1 cellular context compared by ENCODE assay signal in the genomic region with DNA sequence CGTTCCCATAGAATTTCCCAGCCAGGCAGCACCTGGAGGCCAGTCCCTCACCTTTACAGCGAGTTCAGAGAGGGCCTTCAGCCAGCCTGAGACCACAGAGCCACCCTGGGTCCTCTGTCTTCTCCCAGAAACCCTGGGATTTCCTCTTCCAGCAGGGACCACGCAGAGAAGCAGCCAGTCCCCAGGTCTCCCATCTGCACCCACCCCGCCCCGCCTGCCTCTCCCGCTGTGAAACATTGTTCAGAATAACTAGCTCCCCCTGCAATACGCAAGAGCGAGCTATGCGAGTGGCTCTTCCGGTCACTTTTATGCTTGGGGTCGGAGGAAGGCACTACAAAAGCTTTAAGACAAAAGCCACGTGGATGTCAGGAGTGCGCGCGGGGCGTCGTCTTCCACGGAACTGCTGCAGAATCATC.
TF ChIP-seq lines count a peak whose summit lies in the region.

No MANE protein-coding gene starts in this region.

TF ChIP-seq in H1, 55 proteins besides CTCF, POLR2A, EP300 and RAD21:
- TF ChIP-seq, protein P1, sequence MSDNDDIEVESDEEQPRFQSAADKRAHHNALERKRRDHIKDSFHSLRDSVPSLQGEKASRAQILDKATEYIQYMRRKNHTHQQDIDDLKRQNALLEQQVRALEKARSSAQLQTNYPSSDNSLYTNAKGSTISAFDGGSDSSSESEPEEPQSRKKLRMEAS (IDR thresholded peaks at IDR 0.05) = 0 out of 2 replicates have a peak, but pooled peaks have one; percentile 15
- no peak for TF ChIP-seq CHD2 (IDR thresholded peaks at IDR 0.05; ENCODE audit: low read length)
- no peak for TF ChIP-seq FOSL1 (IDR thresholded peaks at IDR 0.05; ENCODE audit: insufficient read depth, low read depth, low read length)
- TF ChIP-seq USF2 (IDR thresholded peaks at IDR 0.05; ENCODE audit: low read length) = no peak
- TF ChIP-seq BRCA1 (IDR thresholded peaks at IDR 0.05; ENCODE audit: low read depth, low read length) = no peak
- TF ChIP-seq CREB1 (IDR thresholded peaks at IDR 0.05) = no peak
- TF ChIP-seq, protein P2, sequence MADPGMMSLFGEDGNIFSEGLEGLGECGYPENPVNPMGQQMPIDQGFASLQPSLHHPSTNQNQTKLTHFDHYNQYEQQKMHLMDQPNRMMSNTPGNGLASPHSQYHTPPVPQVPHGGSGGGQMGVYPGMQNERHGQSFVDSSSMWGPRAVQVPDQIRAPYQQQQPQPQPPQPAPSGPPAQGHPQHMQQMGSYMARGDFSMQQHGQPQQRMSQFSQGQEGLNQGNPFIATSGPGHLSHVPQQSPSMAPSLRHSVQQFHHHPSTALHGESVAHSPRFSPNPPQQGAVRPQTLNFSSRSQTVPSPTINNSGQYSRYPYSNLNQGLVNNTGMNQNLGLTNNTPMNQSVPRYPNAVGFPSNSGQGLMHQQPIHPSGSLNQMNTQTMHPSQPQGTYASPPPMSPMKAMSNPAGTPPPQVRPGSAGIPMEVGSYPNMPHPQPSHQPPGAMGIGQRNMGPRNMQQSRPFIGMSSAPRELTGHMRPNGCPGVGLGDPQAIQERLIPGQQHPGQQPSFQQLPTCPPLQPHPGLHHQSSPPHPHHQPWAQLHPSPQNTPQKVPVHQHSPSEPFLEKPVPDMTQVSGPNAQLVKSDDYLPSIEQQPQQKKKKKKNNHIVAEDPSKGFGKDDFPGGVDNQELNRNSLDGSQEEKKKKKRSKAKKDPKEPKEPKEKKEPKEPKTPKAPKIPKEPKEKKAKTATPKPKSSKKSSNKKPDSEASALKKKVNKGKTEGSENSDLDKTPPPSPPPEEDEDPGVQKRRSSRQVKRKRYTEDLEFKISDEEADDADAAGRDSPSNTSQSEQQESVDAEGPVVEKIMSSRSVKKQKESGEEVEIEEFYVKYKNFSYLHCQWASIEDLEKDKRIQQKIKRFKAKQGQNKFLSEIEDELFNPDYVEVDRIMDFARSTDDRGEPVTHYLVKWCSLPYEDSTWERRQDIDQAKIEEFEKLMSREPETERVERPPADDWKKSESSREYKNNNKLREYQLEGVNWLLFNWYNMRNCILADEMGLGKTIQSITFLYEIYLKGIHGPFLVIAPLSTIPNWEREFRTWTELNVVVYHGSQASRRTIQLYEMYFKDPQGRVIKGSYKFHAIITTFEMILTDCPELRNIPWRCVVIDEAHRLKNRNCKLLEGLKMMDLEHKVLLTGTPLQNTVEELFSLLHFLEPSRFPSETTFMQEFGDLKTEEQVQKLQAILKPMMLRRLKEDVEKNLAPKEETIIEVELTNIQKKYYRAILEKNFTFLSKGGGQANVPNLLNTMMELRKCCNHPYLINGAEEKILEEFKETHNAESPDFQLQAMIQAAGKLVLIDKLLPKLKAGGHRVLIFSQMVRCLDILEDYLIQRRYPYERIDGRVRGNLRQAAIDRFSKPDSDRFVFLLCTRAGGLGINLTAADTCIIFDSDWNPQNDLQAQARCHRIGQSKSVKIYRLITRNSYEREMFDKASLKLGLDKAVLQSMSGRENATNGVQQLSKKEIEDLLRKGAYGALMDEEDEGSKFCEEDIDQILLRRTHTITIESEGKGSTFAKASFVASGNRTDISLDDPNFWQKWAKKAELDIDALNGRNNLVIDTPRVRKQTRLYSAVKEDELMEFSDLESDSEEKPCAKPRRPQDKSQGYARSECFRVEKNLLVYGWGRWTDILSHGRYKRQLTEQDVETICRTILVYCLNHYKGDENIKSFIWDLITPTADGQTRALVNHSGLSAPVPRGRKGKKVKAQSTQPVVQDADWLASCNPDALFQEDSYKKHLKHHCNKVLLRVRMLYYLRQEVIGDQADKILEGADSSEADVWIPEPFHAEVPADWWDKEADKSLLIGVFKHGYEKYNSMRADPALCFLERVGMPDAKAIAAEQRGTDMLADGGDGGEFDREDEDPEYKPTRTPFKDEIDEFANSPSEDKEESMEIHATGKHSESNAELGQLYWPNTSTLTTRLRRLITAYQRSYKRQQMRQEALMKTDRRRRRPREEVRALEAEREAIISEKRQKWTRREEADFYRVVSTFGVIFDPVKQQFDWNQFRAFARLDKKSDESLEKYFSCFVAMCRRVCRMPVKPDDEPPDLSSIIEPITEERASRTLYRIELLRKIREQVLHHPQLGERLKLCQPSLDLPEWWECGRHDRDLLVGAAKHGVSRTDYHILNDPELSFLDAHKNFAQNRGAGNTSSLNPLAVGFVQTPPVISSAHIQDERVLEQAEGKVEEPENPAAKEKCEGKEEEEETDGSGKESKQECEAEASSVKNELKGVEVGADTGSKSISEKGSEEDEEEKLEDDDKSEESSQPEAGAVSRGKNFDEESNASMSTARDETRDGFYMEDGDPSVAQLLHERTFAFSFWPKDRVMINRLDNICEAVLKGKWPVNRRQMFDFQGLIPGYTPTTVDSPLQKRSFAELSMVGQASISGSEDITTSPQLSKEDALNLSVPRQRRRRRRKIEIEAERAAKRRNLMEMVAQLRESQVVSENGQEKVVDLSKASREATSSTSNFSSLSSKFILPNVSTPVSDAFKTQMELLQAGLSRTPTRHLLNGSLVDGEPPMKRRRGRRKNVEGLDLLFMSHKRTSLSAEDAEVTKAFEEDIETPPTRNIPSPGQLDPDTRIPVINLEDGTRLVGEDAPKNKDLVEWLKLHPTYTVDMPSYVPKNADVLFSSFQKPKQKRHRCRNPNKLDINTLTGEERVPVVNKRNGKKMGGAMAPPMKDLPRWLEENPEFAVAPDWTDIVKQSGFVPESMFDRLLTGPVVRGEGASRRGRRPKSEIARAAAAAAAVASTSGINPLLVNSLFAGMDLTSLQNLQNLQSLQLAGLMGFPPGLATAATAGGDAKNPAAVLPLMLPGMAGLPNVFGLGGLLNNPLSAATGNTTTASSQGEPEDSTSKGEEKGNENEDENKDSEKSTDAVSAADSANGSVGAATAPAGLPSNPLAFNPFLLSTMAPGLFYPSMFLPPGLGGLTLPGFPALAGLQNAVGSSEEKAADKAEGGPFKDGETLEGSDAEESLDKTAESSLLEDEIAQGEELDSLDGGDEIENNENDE (IDR thresholded peaks at IDR 0.05; ENCODE audit: insufficient replicate concordance, low read length) = no peak
- TF ChIP-seq KDM4A (IDR thresholded peaks at IDR 0.05; ENCODE audit: low read depth, low read length, severe bottlenecking) = no peak
